ENCODE assay signal across 22 cellular contexts in genomic region chr7:155647734-155648133, GRCh38.
"Had no signal": no experiment of that assay in that cellular context is flagged by ENCODE, and none has a peak within 500 bp of the region (broad histone marks: within the 10 kb centered on the region; RNA-seq: fewer than 3 reads in every experiment).

No MANE protein-coding gene starts in this region.

- H3K4me3 ChIP-seq: cardiac muscle cell, spleen, tibial artery, uterus had no signal

- DNase-seq: activated CD4-positive, alpha-beta T cell treated with anti-CD3 and anti-CD28 coated beads, Interleukin-2, amount 10 ng/mL, durations not matched to agents 7 days and 5 days; activated CD8-positive, alpha-beta T cell treated with anti-CD3 and anti-CD28 coated beads, Interleukin-2, amount 10 ng/mL, durations not matched to agents 7 days and 5 days; activated gamma-delta T cell; activated T-cell treated with anti-CD3 and anti-CD28 coated beads, Interleukin-2, amount 50 U/mL, for 48 hours; amniotic stem cell; dermis blood vessel endothelial cell; effector memory CD4-positive, alpha-beta T cell; foreskin fibroblast; hippocampal formation; left cardiac atrium; nephron progenitor cell; occipital lobe; posterior cingulate gyrus; spleen; stimulated activated CD4-positive, alpha-beta T cell treated with anti-CD3 and anti-CD28 coated beads, Interleukin-4, amount 100 ng/mL, for 4 hours; tibial artery; uterus had no signal

- ATAC-seq: activated CD4-positive, CD25-positive, alpha-beta regulatory T cell treated with anti-CD3 and anti-CD28 coated beads, Interleukin-2, amount 50 U/mL, for 24 hours; activated CD8-positive, alpha-beta T cell treated with anti-CD3 and anti-CD28 coated beads, Interleukin-2, amount 10 ng/mL, durations not matched to agents 7 days and 5 days; activated naive CD4-positive, alpha-beta T cell treated with anti-CD3 and anti-CD28 coated beads, Interleukin-2, amount 50 U/mL, for 72 hours; left cardiac atrium; stimulated activated memory B cell treated with anti-CD40 and anti-IgM and Interleukin-4, amounts not matched to agents 10 μg/mL and 1 μg/mL and 100 μg/mL, for 72 hours had no signal

- H3K27ac ChIP-seq: cardiac muscle cell, spleen, tibial artery, uterus had no signal

- H3K27ac Mint-ChIP-seq: activated CD4-positive, alpha-beta T cell treated with anti-CD3 and anti-CD28 coated beads, Interleukin-2, amount 10 ng/mL, durations not matched to agents 7 days and 5 days; activated CD8-positive, alpha-beta T cell treated with anti-CD3 and anti-CD28 coated beads, Interleukin-2, amount 10 ng/mL, durations not matched to agents 7 days and 5 days; activated naive CD4-positive, alpha-beta T cell treated with anti-CD3 and anti-CD28 coated beads, Interleukin-2, amount 50 U/mL, for 72 hours; nephron progenitor cell; stimulated activated memory B cell treated with anti-CD40 and anti-IgM and Interleukin-4, amounts not matched to agents 10 μg/mL and 1 μg/mL and 100 μg/mL, for 72 hours had no signal

- H3K27me3 Mint-ChIP-seq: activated CD4-positive, alpha-beta T cell treated with anti-CD3 and anti-CD28 coated beads, Interleukin-2, amount 10 ng/mL, durations not matched to agents 7 days and 5 days; stimulated activated memory B cell treated with anti-CD40 and anti-IgM and Interleukin-4, amounts not matched to agents 10 μg/mL and 1 μg/mL and 100 μg/mL, for 72 hours had no signal

- H3K27me3 ChIP-seq: cardiac muscle cell, spleen, tibial artery, uterus had no signal

- H3K36me3 ChIP-seq: cardiac muscle cell, uterus had no signal

- H3K4me3 Mint-ChIP-seq: activated CD8-positive, alpha-beta T cell treated with anti-CD3 and anti-CD28 coated beads, Interleukin-2, amount 10 ng/mL, durations not matched to agents 7 days and 5 days; nephron progenitor cell; stimulated activated memory B cell treated with anti-CD40 and anti-IgM and Interleukin-4, amounts not matched to agents 10 μg/mL and 1 μg/mL and 100 μg/mL, for 72 hours; T-helper 1 cell treated with Interleukin-12 subunit alpha and Interleukin-12 subunit beta and Interleukin-4 antibody, amounts not matched to agents 30 μg/mL and 1 μg/mL, for 36 hours had no signal

- H3K4me1 ChIP-seq: uterus had no signal
